In genomic region chr3:112333002-112333385, GRCh38 we compare ENCODE assay signal across 1 cellular context.
TF ChIP-seq lines count a peak whose summit lies in the region.

Gene CD200, plus strand, starts transcription at chr3:112333156. Its CDS starts 57 bp downstream, at chr3:112333213.

TF ChIP-seq in H1, 55 proteins besides CTCF, POLR2A, EP300 and RAD21 (continued from another document):
- TF ChIP-seq MAX (IDR thresholded peaks at IDR 0.05) (peak; percentile 78), CREB1 (IDR thresholded peaks at IDR 0.05) (peak; percentile 42; the same call in 1 of the 2 replicates), CHD1 (IDR thresholded peaks at IDR 0.05; ENCODE audit: low read depth, low read length) (0 out of 2 replicates have a peak, but pooled peaks have one; percentile 30), GABPA (IDR thresholded peaks at IDR 0.05; ENCODE audit: borderline replicate concordance, insufficient read depth, low read length) (no peak), GTF2F1 (IDR thresholded peaks at IDR 0.05; ENCODE audit: borderline replicate concordance, low read depth, low read length) (peak; percentile 28; the same call in 1 of the 2 replicates), POLR2AphosphoS5 (IDR thresholded peaks at IDR 0.05; ENCODE audit: low read depth, low read length) (peak; percentile 84), SUZ12 (IDR thresholded peaks at IDR 0.05; ENCODE audit: low read length) (no peak)
